ENCODE assay signal across 14 cellular contexts in the genomic region with DNA sequence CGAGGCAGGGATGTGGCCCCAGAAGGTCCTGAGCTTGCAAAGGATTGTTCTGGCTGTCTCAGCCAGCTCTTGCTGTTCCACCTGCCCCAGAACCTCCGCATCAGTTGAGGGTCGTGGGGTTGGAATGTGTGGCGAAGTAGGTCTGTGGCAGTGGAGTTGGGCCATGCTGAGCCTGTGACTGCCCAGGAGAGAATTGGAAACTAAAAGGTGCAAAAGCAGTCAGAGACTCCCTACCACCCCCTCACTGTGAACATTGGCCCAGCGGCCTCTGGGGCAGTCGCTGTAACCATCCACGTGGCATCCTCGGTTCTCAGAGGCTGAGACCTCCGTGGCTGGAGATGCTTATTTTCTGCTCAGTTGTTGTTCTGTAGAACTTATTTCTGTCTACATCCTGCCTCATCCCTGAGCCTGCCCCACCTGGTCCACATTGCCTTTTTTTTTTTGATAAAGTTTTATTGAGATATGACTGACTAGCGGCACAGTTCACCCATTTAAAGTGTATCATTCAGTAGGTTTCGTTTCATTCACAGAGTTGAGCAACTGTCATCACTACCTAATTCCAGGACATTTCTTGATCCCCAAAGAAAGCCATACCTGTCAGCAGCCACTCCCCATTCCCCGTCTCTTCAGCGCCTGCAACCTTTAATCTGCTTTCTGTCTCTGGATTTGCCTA. TPM values are rescaled to one million over a fixed set of nuclear protein-coding genes. Genes with fewer than 3 reads are reported as not detected.
DNase-seq lines count a peak whose midpoint lies in the region; TF ChIP-seq lines count a peak whose summit lies in the region.
"Had no signal": no experiment of that assay in that cellular context is flagged by ENCODE, and none has a peak within 500 bp of the region (broad histone marks: within the 10 kb centered on the region; RNA-seq: fewer than 3 reads in every experiment).

No MANE protein-coding gene starts in this region.

- H3K9me3 ChIP-seq in CD8-positive, alpha-beta memory T cell (ENCODE audit: low read length) = no peaks in the 10 kb centered on the region
- H3K9me3 ChIP-seq: BE2C had no signal

- H3K27ac Mint-ChIP-seq in CD8-positive, alpha-beta memory T cell = peak overlapping the region in 2 of 8 donors; percentile 23 to 60
- peak overlapping the region in 4 of 6 donors; percentile 13 to 91 (median 48) for H3K27ac Mint-ChIP-seq in immature natural killer cell
- no peak overlapping the region for H3K27ac Mint-ChIP-seq in activated CD4-positive, alpha-beta T cell treated with anti-CD3 and anti-CD28 coated beads, Interleukin-2, amount 10 ng/mL, durations not matched to agents 7 days and 5 days
- H3K27ac Mint-ChIP-seq: CD4-positive, alpha-beta T cell had no signal

- no peaks in the 10 kb centered on the region for H3K27me3 Mint-ChIP-seq in CD8-positive, alpha-beta memory T cell
- H3K27me3 Mint-ChIP-seq in immature natural killer cell (ENCODE audit: low read depth in 3 of 3) = peaks cover 0 to 4% (median 1%) of the 10 kb centered on the region in 3 donors
- no peaks in the 10 kb centered on the region for H3K27me3 Mint-ChIP-seq in activated CD4-positive, alpha-beta T cell treated with anti-CD3 and anti-CD28 coated beads, Interleukin-2, amount 10 ng/mL, durations not matched to agents 7 days and 5 days
- H3K27me3 Mint-ChIP-seq: CD4-positive, alpha-beta T cell had no signal

- no peak overlapping the region for H3K4me3 Mint-ChIP-seq in CD8-positive, alpha-beta memory T cell
- no peak overlapping the region for H3K4me3 Mint-ChIP-seq in immature natural killer cell
- H3K4me3 Mint-ChIP-seq in activated CD4-positive, alpha-beta T cell treated with anti-CD3 and anti-CD28 coated beads, Interleukin-2, amount 10 ng/mL, durations not matched to agents 7 days and 5 days = no peak overlapping the region
- H3K4me3 Mint-ChIP-seq: CD4-positive, alpha-beta T cell; H9 had no signal

- peaks cover 0 to 85% (median 8%) of the 10 kb centered on the region in 3 donors for H3K36me3 Mint-ChIP-seq in CD8-positive, alpha-beta memory T cell
- peaks cover 0 to 11% (median 6%) of the 10 kb centered on the region in 3 donors for H3K36me3 Mint-ChIP-seq in immature natural killer cell
- peaks cover 10% of the 10 kb centered on the region for H3K36me3 Mint-ChIP-seq in activated CD4-positive, alpha-beta T cell treated with anti-CD3 and anti-CD28 coated beads, Interleukin-2, amount 10 ng/mL, durations not matched to agents 7 days and 5 days (ENCODE audit: low read depth)

- H3K9me3 Mint-ChIP-seq in CD8-positive, alpha-beta memory T cell = no peaks in the 10 kb centered on the region
- no peaks in the 10 kb centered on the region for H3K9me3 Mint-ChIP-seq in immature natural killer cell
- no peaks in the 10 kb centered on the region for H3K9me3 Mint-ChIP-seq in activated CD4-positive, alpha-beta T cell treated with anti-CD3 and anti-CD28 coated beads, Interleukin-2, amount 10 ng/mL, durations not matched to agents 7 days and 5 days
- H3K9me3 Mint-ChIP-seq: CD4-positive, alpha-beta T cell; H9 had no signal

- DNase-seq in CD8-positive, alpha-beta memory T cell = no peak
- no peak for DNase-seq in HEK293T (ENCODE audit: extremely low spot score)
- DNase-seq in immature natural killer cell = no peak
- DNase-seq in foreskin fibroblast = no peak
- DNase-seq in activated CD4-positive, alpha-beta T cell treated with anti-CD3 and anti-CD28 coated beads, Interleukin-2, amount 10 ng/mL, durations not matched to agents 7 days and 5 days = no peak
- DNase-seq in NCI-H524 (lab: John Stamatoyannopoulos, UW) = no peak
- DNase-seq: ACHN; BE2C; CD4-positive, alpha-beta T cell; DMS153; DMS79; GDM1; H9 had no signal

- POLR2A ChIA-PET in CD8-positive, alpha-beta memory T cell (lab: Charles Lee) = no interaction called here
- POLR2A ChIA-PET in HEK293T (lab: Yijun Ruan, JAX) = no interaction called here
- POLR2A ChIA-PET in activated CD4-positive, alpha-beta T cell treated with anti-CD3 and anti-CD28 coated beads, Interleukin-2, amount 10 ng/mL, durations not matched to agents 7 days and 5 days (lab: Charles Lee) = interaction anchor here (0.6 kb wide), 1 partner anchor 573 kb away, joined by 4 read pairs; no protein-coding TSS in a partner anchor

- peaks cover 25% of the 10 kb centered on the region for H3K36me3 ChIP-seq in CD8-positive, alpha-beta memory T cell (ENCODE audit: insufficient read depth, low read length)
- H3K36me3 ChIP-seq: BE2C had no signal

- no peak overlapping the region for H3K4me3 ChIP-seq in CD8-positive, alpha-beta memory T cell (ENCODE audit: low read length)
- H3K4me3 ChIP-seq in foreskin fibroblast (ENCODE audit: low read depth in 1 of 2, low read length in 2 of 2) = no peak overlapping the region

- no peak for TF ChIP-seq CTCF in foreskin fibroblast (IDR thresholded peaks at IDR 0.05; ENCODE audit: low read depth, low read length)

- no peaks in the 10 kb centered on the region for H3K27me3 ChIP-seq in CD8-positive, alpha-beta memory T cell (ENCODE audit: insufficient read depth, low read length, poor library complexity, severe bottlenecking)
- H3K27me3 ChIP-seq: BE2C had no signal

- peak overlapping the region; percentile 72 for H3K27ac ChIP-seq in CD8-positive, alpha-beta memory T cell (ENCODE audit: low read depth, low read length)
- H3K27ac ChIP-seq: C4-2B had no signal

- CTCF ChIA-PET in CD8-positive, alpha-beta memory T cell (lab: Charles Lee) = no interaction called here
- CTCF ChIA-PET in HEK293T (lab: Yijun Ruan, JAX) = no interaction called here
- CTCF ChIA-PET in activated CD4-positive, alpha-beta T cell treated with anti-CD3 and anti-CD28 coated beads, Interleukin-2, amount 10 ng/mL, durations not matched to agents 7 days and 5 days (lab: Charles Lee) = interaction anchor here (1.3 kb wide), 1 partner anchor 17 kb away, joined by 3 read pairs; no protein-coding TSS in a partner anchor

- peaks cover 5 to 19% (median 13%) of the 10 kb centered on the region in 3 donors for H3K4me1 Mint-ChIP-seq in CD8-positive, alpha-beta memory T cell
- H3K4me1 Mint-ChIP-seq in immature natural killer cell = peaks cover 27 to 38% of the 10 kb centered on the region in 2 donors
- H3K4me1 Mint-ChIP-seq in activated CD4-positive, alpha-beta T cell treated with anti-CD3 and anti-CD28 coated beads, Interleukin-2, amount 10 ng/mL, durations not matched to agents 7 days and 5 days = peaks cover 9% of the 10 kb centered on the region
- H3K4me1 Mint-ChIP-seq: H9 had no signal

- H3K4me1 ChIP-seq in CD8-positive, alpha-beta memory T cell (ENCODE audit: insufficient read depth, low read length) = peaks cover 6% of the 10 kb centered on the region
- H3K4me1 ChIP-seq: BE2C had no signal

TF ChIP-seq in HEK293T, 16 proteins besides CTCF, POLR2A, EP300 and RAD21:
- TF ChIP-seq CTBP1 (IDR thresholded peaks at IDR 0.05; ENCODE audit: borderline replicate concordance) (no peak), ZNF384 (IDR thresholded peaks at IDR 0.05) (peak; percentile 85)

RNA-seq across cellular contexts. Expression of gene DGCR8, which starts 22.3 kb away (rescaled TPM):
- total RNA-seq in CD8-positive, alpha-beta memory T cell = 10 to 100 TPM; 68.6 to 73.8 TPM
- 10.6 TPM for polyA plus RNA-seq in CD8-positive, alpha-beta memory T cell
- 1 to 10 TPM in 2 of 3 donors, under 1 TPM in 1; 0.83 to 5.4 (median 1.4) TPM for polyA plus RNA-seq in immature natural killer cell
- total RNA-seq in activated CD4-positive, alpha-beta T cell treated with anti-CD3 and anti-CD28 coated beads, Interleukin-2, amount 10 ng/mL, durations not matched to agents 7 days and 5 days = 10 to 100 TPM; 51.2 to 54.5 TPM

RNA-seq across cellular contexts. Expression of gene TANGO2, which starts 36.8 kb away (rescaled TPM):
- 10 to 100 TPM; 27.3 to 28.0 TPM for total RNA-seq in CD8-positive, alpha-beta memory T cell
- polyA plus RNA-seq in CD8-positive, alpha-beta memory T cell = 48.6 TPM
- polyA plus RNA-seq in immature natural killer cell = 10 to 100 TPM; 43.3 to 68.6 (median 56.6) TPM
- 10 to 100 TPM; 36.7 to 39.7 TPM for total RNA-seq in activated CD4-positive, alpha-beta T cell treated with anti-CD3 and anti-CD28 coated beads, Interleukin-2, amount 10 ng/mL, durations not matched to agents 7 days and 5 days

RNA-seq across cellular contexts. Expression of gene ARVCF, which starts 41.1 kb away (rescaled TPM):
- total RNA-seq in CD8-positive, alpha-beta memory T cell = 1 to 10 TPM; 1.4 to 1.8 TPM
- 0.92 TPM for polyA plus RNA-seq in CD8-positive, alpha-beta memory T cell
- 10 to 100 TPM in 1 of 3 donors, 1 to 10 TPM in 2; 5.3 to 15.9 (median 5.3) TPM for polyA plus RNA-seq in immature natural killer cell
- total RNA-seq in activated CD4-positive, alpha-beta T cell treated with anti-CD3 and anti-CD28 coated beads, Interleukin-2, amount 10 ng/mL, durations not matched to agents 7 days and 5 days = 1 to 10 TPM in 1 of 2 experiments, under 1 TPM in 1; 0.89 to 1.2 TPM

RNA-seq across cellular contexts. Expression of gene RANBP1, which starts 58.2 kb away (rescaled TPM):
- total RNA-seq in CD8-positive, alpha-beta memory T cell = 100 to 1,000 TPM; 436 to 459 TPM
- 102 TPM for polyA plus RNA-seq in CD8-positive, alpha-beta memory T cell
- 100 to 1,000 TPM in 1 of 3 donors, 10 to 100 TPM in 2; 90.4 to 111 (median 92.4) TPM for polyA plus RNA-seq in immature natural killer cell
- 100 to 1,000 TPM; 229 to 234 TPM for total RNA-seq in activated CD4-positive, alpha-beta T cell treated with anti-CD3 and anti-CD28 coated beads, Interleukin-2, amount 10 ng/mL, durations not matched to agents 7 days and 5 days

RNA-seq across cellular contexts. Expression of gene TRMT2A, which starts 59.3 kb away (rescaled TPM):
- total RNA-seq in CD8-positive, alpha-beta memory T cell = 100 to 1,000 TPM; 108 to 121 TPM
- 35.6 TPM for polyA plus RNA-seq in CD8-positive, alpha-beta memory T cell
- polyA plus RNA-seq in immature natural killer cell = 10 to 100 TPM; 22.7 to 33.7 (median 27.6) TPM
- total RNA-seq in activated CD4-positive, alpha-beta T cell treated with anti-CD3 and anti-CD28 coated beads, Interleukin-2, amount 10 ng/mL, durations not matched to agents 7 days and 5 days = 10 to 100 TPM; 85.5 to 91.4 TPM
